1 cellular context compared by ENCODE assay signal in genomic region chr5:6686916-6687409, GRCh38.
TF ChIP-seq lines count a peak whose summit lies in the region.

No MANE protein-coding gene starts in this region.

TF ChIP-seq in WTC11, 78 proteins besides CTCF, POLR2A, EP300 and RAD21 (continued from another document):
- no peak for TF ChIP-seq AR (CRISPR knock-in tag; IDR thresholded peaks at IDR 0.05)
- TF ChIP-seq, protein P1, sequence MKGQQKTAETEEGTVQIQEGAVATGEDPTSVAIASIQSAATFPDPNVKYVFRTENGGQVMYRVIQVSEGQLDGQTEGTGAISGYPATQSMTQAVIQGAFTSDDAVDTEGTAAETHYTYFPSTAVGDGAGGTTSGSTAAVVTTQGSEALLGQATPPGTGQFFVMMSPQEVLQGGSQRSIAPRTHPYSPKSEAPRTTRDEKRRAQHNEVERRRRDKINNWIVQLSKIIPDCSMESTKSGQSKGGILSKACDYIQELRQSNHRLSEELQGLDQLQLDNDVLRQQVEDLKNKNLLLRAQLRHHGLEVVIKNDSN (CRISPR knock-in tag; IDR thresholded peaks at IDR 0.05), result peak; percentile 53; the same call in 1 of the 2 replicates
- TF ChIP-seq KAT7 (CRISPR knock-in tag; IDR thresholded peaks at IDR 0.05; ENCODE audit: borderline replicate concordance), result no peak
- peak; percentile 60 for TF ChIP-seq FOXK1 (CRISPR knock-in tag; IDR thresholded peaks at IDR 0.05)
- TF ChIP-seq ARID4B (CRISPR knock-in tag; IDR thresholded peaks at IDR 0.05; ENCODE audit: borderline replicate concordance), result peak; percentile 91
- TF ChIP-seq ETV6 (CRISPR knock-in tag; IDR thresholded peaks at IDR 0.05), result peak; percentile 81
- peak; percentile 61; the same call in 1 of the 2 replicates for TF ChIP-seq FOXP4 (CRISPR knock-in tag; IDR thresholded peaks at IDR 0.05)
- 0 out of 2 replicates have a peak, but pooled peaks have one; percentile 38 for TF ChIP-seq SMAD4 (CRISPR knock-in tag; IDR thresholded peaks at IDR 0.05)
- TF ChIP-seq NFYB (CRISPR knock-in tag; conservative IDR thresholded peaks at IDR 0.05; ENCODE audit: low read depth), result 0 out of 2 replicates have a peak, but pooled peaks have one; percentile 14
- TF ChIP-seq, protein P2, sequence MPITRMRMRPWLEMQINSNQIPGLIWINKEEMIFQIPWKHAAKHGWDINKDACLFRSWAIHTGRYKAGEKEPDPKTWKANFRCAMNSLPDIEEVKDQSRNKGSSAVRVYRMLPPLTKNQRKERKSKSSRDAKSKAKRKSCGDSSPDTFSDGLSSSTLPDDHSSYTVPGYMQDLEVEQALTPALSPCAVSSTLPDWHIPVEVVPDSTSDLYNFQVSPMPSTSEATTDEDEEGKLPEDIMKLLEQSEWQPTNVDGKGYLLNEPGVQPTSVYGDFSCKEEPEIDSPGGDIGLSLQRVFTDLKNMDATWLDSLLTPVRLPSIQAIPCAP (CRISPR knock-in tag; IDR thresholded peaks at IDR 0.05), result peak; percentile 61; the same call in 1 of the 2 replicates
- no peak for TF ChIP-seq ZBTB21 (CRISPR knock-in tag; IDR thresholded peaks at IDR 0.05; ENCODE audit: borderline replicate concordance)
- TF ChIP-seq NFATC4 (CRISPR knock-in tag; IDR thresholded peaks at IDR 0.05), result no peak
- TF ChIP-seq NR2C2 (CRISPR knock-in tag; IDR thresholded peaks at IDR 0.05), result peak; percentile 49; the same call in 1 of the 2 replicates
- TF ChIP-seq CREB1 (CRISPR knock-in tag; IDR thresholded peaks at IDR 0.05), result 0 out of 2 replicates have a peak, but pooled peaks have one; percentile 55
- peak; percentile 82 for TF ChIP-seq TEAD1 (CRISPR knock-in tag; IDR thresholded peaks at IDR 0.05)
- TF ChIP-seq, protein P3, sequence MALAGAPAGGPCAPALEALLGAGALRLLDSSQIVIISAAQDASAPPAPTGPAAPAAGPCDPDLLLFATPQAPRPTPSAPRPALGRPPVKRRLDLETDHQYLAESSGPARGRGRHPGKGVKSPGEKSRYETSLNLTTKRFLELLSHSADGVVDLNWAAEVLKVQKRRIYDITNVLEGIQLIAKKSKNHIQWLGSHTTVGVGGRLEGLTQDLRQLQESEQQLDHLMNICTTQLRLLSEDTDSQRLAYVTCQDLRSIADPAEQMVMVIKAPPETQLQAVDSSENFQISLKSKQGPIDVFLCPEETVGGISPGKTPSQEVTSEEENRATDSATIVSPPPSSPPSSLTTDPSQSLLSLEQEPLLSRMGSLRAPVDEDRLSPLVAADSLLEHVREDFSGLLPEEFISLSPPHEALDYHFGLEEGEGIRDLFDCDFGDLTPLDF (CRISPR knock-in tag; IDR thresholded peaks at IDR 0.05), result no peak
- TF ChIP-seq ZNF423 (CRISPR knock-in tag; IDR thresholded peaks at IDR 0.05), result no peak
